In genomic region chr11:113681282-113681681, GRCh38 we compare ENCODE assay signal across 24 cellular contexts. TPM values are rescaled to one million over a fixed set of nuclear protein-coding genes. Genes with fewer than 3 reads are reported as not detected.
"Had no signal": no experiment of that assay in that cellular context is flagged by ENCODE, and none has a peak within 500 bp of the region (broad histone marks: within the 10 kb centered on the region; RNA-seq: fewer than 3 reads in every experiment).

No MANE protein-coding gene starts in this region.

- H3K4me3 Mint-ChIP-seq: central memory CD8-positive, alpha-beta T cell; immature natural killer cell; naive thymus-derived CD4-positive, alpha-beta T cell; stimulated activated memory B cell treated with anti-CD40 and anti-IgM and Interleukin-4, amounts not matched to agents 10 μg/mL and 1 μg/mL and 100 μg/mL, for 72 hours; stimulated activated naive CD8-positive, alpha-beta T cell treated with anti-CD3 and anti-CD28 coated beads, Interleukin-15, Interleukin-2, amounts not matched to agents 100 ng/mL and 50 ng/mL, for 24 hours had no signal

- FAIRE-seq: kidney had no signal

- H3K9me3 Mint-ChIP-seq: central memory CD8-positive, alpha-beta T cell; immature natural killer cell; naive thymus-derived CD4-positive, alpha-beta T cell; stimulated activated memory B cell treated with anti-CD40 and anti-IgM and Interleukin-4, amounts not matched to agents 10 μg/mL and 1 μg/mL and 100 μg/mL, for 72 hours; stimulated activated naive CD8-positive, alpha-beta T cell treated with anti-CD3 and anti-CD28 coated beads, Interleukin-15, Interleukin-2, amounts not matched to agents 100 ng/mL and 50 ng/mL, for 24 hours had no signal

- H3K27me3 ChIP-seq: esophagus squamous epithelium, ovary, tibial artery, upper lobe of right lung had no signal

- H3K27ac Mint-ChIP-seq: immature natural killer cell; naive thymus-derived CD4-positive, alpha-beta T cell; progenitor cell of endocrine pancreas; stimulated activated memory B cell treated with anti-CD40 and anti-IgM and Interleukin-4, amounts not matched to agents 10 μg/mL and 1 μg/mL and 100 μg/mL, for 72 hours; stimulated activated naive CD8-positive, alpha-beta T cell treated with anti-CD3 and anti-CD28 coated beads, Interleukin-15, Interleukin-2, amounts not matched to agents 100 ng/mL and 50 ng/mL, for 24 hours had no signal

- H3K9me3 ChIP-seq: esophagus squamous epithelium, left ventricle myocardium inferior, ovary, tibial artery, upper lobe of right lung had no signal

- H3K36me3 ChIP-seq: esophagus squamous epithelium, left ventricle myocardium inferior, ovary, tibial artery, upper lobe of right lung had no signal

- ATAC-seq: foreskin keratinocyte; left cardiac atrium; naive thymus-derived CD4-positive, alpha-beta T cell; right cardiac atrium; stimulated activated memory B cell treated with anti-CD40 and anti-IgM and Interleukin-4, amounts not matched to agents 10 μg/mL and 1 μg/mL and 100 μg/mL, for 72 hours; upper lobe of right lung had no signal

- H3K27ac ChIP-seq: epithelial cell of prostate, esophagus squamous epithelium, foreskin keratinocyte, left ventricle myocardium inferior, ovary, tibial artery, upper lobe of right lung had no signal

- DNase-seq: effector memory CD4-positive, alpha-beta T cell; esophagus squamous epithelium; foreskin keratinocyte; immature natural killer cell; kidney; left cardiac atrium; left ventricle myocardium inferior; mesenchymal stem cell; naive thymus-derived CD4-positive, alpha-beta T cell; nucleus accumbens; ovary; right cardiac atrium; stimulated activated CD4-positive, alpha-beta T cell treated with anti-CD3 and anti-CD28 coated beads, Interleukin-15, amount 100 ng/mL, for 24 hours; stimulated activated CD4-positive, alpha-beta T cell treated with anti-CD3 and anti-CD28 coated beads, Interleukin-1b, Interleukin-23, amount 100 ng/mL, for 48 hours; stimulated activated CD4-positive, alpha-beta T cell treated with anti-CD3 and anti-CD28 coated beads, Interleukin-4, amount 100 ng/mL, for 24 hours; tibial artery; upper lobe of right lung had no signal

- H3K4me1 Mint-ChIP-seq: central memory CD8-positive, alpha-beta T cell; immature natural killer cell had no signal

- H3K36me3 Mint-ChIP-seq: naive thymus-derived CD4-positive, alpha-beta T cell; stimulated activated memory B cell treated with anti-CD40 and anti-IgM and Interleukin-4, amounts not matched to agents 10 μg/mL and 1 μg/mL and 100 μg/mL, for 72 hours had no signal

- H3K4me3 ChIP-seq: esophagus squamous epithelium, left ventricle myocardium inferior, lung, ovary, tibial artery, upper lobe of right lung had no signal

- H3K4me1 ChIP-seq: foreskin keratinocyte, left ventricle myocardium inferior, upper lobe of right lung had no signal

RNA-seq across cellular contexts. Expression of gene TMPRSS5, which starts 24.8 kb away (rescaled TPM):
- total RNA-seq: mononuclear cell had no signal
- polyA plus RNA-seq: immature natural killer cell; naive thymus-derived CD4-positive, alpha-beta T cell had no signal
